In genomic region chr11:46295996-46296519, GRCh38 we compare ENCODE assay signal across 8 cellular contexts. TPM values are rescaled to one million over a fixed set of nuclear protein-coding genes. Genes with fewer than 3 reads are reported as not detected.
DNase-seq lines count a peak whose midpoint lies in the region; ATAC-seq and TF ChIP-seq lines count a peak whose summit lies in the region.

No MANE protein-coding gene starts in this region.

- peaks cover 7% of the 10 kb centered on the region for H3K4me1 Mint-ChIP-seq in activated naive CD8-positive, alpha-beta T cell treated with anti-CD3 and anti-CD28 coated beads, Interleukin-2, amount 10 ng/mL, durations not matched to agents 7 days and 5 days

- no peak for DNase-seq in HFF-Myc (ENCODE audit: extremely low read depth, low read depth)
- no peak for DNase-seq in activated naive CD8-positive, alpha-beta T cell treated with anti-CD3 and anti-CD28 coated beads, Interleukin-2, amount 10 ng/mL, durations not matched to agents 7 days and 5 days
- DNase-seq in spleen, result no peak
- DNase-seq in EL, result no peak
- DNase-seq in LoVo (ENCODE audit: low spot score), result no peak
- no peak for DNase-seq in HT-29 (ENCODE audit: low spot score)
- DNase-seq in stimulated activated CD8-positive, alpha-beta memory T cell treated with anti-CD3 and anti-CD28 coated beads, Interleukin-4, amount 100 ng/mL, for 48 hours, result no peak

- no peak overlapping the region for H3K27ac ChIP-seq in iPS-18a (ENCODE audit: low read length)
- peak overlapping the region in 3 of 8 donors; percentile 14 to 50 (median 23) for H3K27ac ChIP-seq in spleen

- H3K36me3 ChIP-seq in iPS-18a (ENCODE audit: control insufficient read depth, low read depth, low read length) (no peaks in the 10 kb centered on the region), spleen (no peaks in the 10 kb centered on the region)

- 6 to 14% (median 10%) methylated on average over 20 to 21 of the region's 21 CpGs for WGBS in spleen, 5 donors

- TF ChIP-seq CTCF in HFF-Myc (IDR thresholded peaks at IDR 0.05; ENCODE audit: low read depth, low read length, missing control alignments), result no peak
- no peak for TF ChIP-seq CTCF in spleen (IDR thresholded peaks at IDR 0.05 in 8 of 11, conservative IDR thresholded peaks at IDR 0.05 in 3 of 11)

- H3K9me3 ChIP-seq in iPS-18a (ENCODE audit: control insufficient read depth, low read depth, low read length) (no peaks in the 10 kb centered on the region), spleen (no peaks in the 10 kb centered on the region)

- POLR2A ChIA-PET in activated naive CD8-positive, alpha-beta T cell treated with anti-CD3 and anti-CD28 coated beads, Interleukin-2, amount 10 ng/mL, durations not matched to agents 7 days and 5 days (lab: Charles Lee), result interaction anchor here (0.5 to 1.7 kb wide), 6 partner anchors 12 to 84 kb away, joined by 3 to 6 read pairs (median 4); no protein-coding TSS in a partner anchor

- TF ChIP-seq POLR2A in spleen (IDR thresholded peaks at IDR 0.05), result no peak

- no peaks in the 10 kb centered on the region for H3K9me3 Mint-ChIP-seq in activated naive CD8-positive, alpha-beta T cell treated with anti-CD3 and anti-CD28 coated beads, Interleukin-2, amount 10 ng/mL, durations not matched to agents 7 days and 5 days

- intact Hi-C loops in spleen (cut with DNase I; ENCODE audit: low total_unique reads), result no loop called here

- no peaks in the 10 kb centered on the region for H3K36me3 Mint-ChIP-seq in activated naive CD8-positive, alpha-beta T cell treated with anti-CD3 and anti-CD28 coated beads, Interleukin-2, amount 10 ng/mL, durations not matched to agents 7 days and 5 days

- ATAC-seq in activated naive CD8-positive, alpha-beta T cell treated with anti-CD3 and anti-CD28 coated beads, Interleukin-2, amount 10 ng/mL, durations not matched to agents 7 days and 5 days (ENCODE audit: low read depth), result peak; percentile 5

- H3K4me1 ChIP-seq in iPS-18a (ENCODE audit: control insufficient read depth, low read depth, low read length) (peaks cover 36% of the 10 kb centered on the region), spleen (peaks cover 7 to 43% (median 28%) of the 10 kb centered on the region in 6 donors)

- H3K27me3 ChIP-seq in iPS-18a (ENCODE audit: control insufficient read depth, insufficient read depth, low read length) (peaks cover 4% of the 10 kb centered on the region), spleen (replicated peaks in 1 of 7) (peaks cover 0 to 60% (median 23%) of the 10 kb centered on the region in 7 donors)

- H3K4me3 ChIP-seq in HFF-Myc (replicated peaks; ENCODE audit: low read depth, low read length) (peak overlapping the region; percentile 53), iPS-18a (ENCODE audit: low read length) (peak overlapping the region; percentile 66), spleen (peak overlapping the region; percentile 41 to 72 (median 48))

- peak overlapping the region; percentile 80 for H3K4me3 Mint-ChIP-seq in activated naive CD8-positive, alpha-beta T cell treated with anti-CD3 and anti-CD28 coated beads, Interleukin-2, amount 10 ng/mL, durations not matched to agents 7 days and 5 days

- peaks cover 20% of the 10 kb centered on the region for H3K27me3 Mint-ChIP-seq in activated naive CD8-positive, alpha-beta T cell treated with anti-CD3 and anti-CD28 coated beads, Interleukin-2, amount 10 ng/mL, durations not matched to agents 7 days and 5 days

- peak overlapping the region; percentile 44 for H3K9ac ChIP-seq in iPS-18a (ENCODE audit: low read length)

- H3K27ac Mint-ChIP-seq in activated naive CD8-positive, alpha-beta T cell treated with anti-CD3 and anti-CD28 coated beads, Interleukin-2, amount 10 ng/mL, durations not matched to agents 7 days and 5 days, result no peak overlapping the region

RNA-seq across cellular contexts. Expression of gene CREB3L1, which starts 18.6 kb away (rescaled TPM):
- total RNA-seq in activated naive CD8-positive, alpha-beta T cell treated with anti-CD3 and anti-CD28 coated beads, Interleukin-2, amount 10 ng/mL, durations not matched to agents 7 days and 5 days, result not detected
- 1 to 10 TPM; 2.0 to 8.9 (median 5.0) TPM for total RNA-seq in spleen
- polyA plus RNA-seq in spleen, result 1 to 10 TPM in 2 of 3 donors, under 1 TPM in 1; 0.28 to 1.4 (median 1.1) TPM
- total RNA-seq in HT-29 (2014; rRNA removed; shearing (Covaris generic)), result 50.1 and 64.2 TPM in 2 replicates

RNA-seq across cellular contexts. Expression of gene DGKZ, which starts 51.2 kb away (rescaled TPM):
- 100 to 1,000 TPM; 160 to 163 TPM for total RNA-seq in activated naive CD8-positive, alpha-beta T cell treated with anti-CD3 and anti-CD28 coated beads, Interleukin-2, amount 10 ng/mL, durations not matched to agents 7 days and 5 days
- 100 to 1,000 TPM in 5 of 7 donors, 10 to 100 TPM in 2; 86.0 to 136 (median 106) TPM for total RNA-seq in spleen
- polyA plus RNA-seq in spleen, result 10 to 100 TPM; 44.2 to 89.0 (median 60.9) TPM
- 190 and 194 TPM in 2 replicates for total RNA-seq in HT-29 (2014; rRNA removed; shearing (Covaris generic))
